Comparison of ENCODE assay signal across 31 cellular contexts in the genomic region with DNA sequence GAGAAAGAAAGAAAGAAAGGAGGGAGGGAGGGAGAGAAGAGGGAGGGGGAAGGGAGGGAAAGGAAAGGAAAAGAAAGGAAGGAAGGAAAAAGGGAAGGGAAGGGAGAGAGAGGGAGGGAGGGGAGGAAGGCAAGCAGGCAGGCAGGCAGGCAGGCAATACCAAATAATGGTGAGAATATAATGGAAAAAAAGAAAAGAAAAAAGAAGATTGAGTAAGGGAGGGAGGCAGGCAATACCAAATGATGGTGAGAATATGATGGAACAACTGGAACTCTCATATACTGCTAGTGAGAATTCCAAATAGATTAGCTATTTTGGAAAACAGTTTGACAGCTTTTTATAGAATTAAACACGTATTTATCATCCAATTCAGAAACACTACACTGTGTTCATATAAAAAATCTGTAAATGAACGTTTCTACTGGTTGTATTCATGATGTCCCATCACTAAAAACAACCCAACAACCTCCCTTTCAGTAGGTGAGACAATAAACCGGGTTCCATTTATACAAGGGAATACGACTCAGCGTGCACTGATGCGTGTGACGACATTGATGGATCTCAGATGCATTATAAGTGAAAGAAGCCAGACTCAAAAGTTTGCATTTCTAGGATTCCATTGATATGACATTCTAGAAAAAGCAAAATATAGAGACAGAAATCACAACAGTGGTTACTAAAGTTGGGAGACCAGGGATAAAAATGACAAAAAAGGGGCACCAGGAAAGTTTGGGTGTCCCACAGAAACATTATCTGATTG.
"Had no signal": no experiment of that assay in that cellular context is flagged by ENCODE, and none has a peak within 500 bp of the region (broad histone marks: within the 10 kb centered on the region; RNA-seq: fewer than 3 reads in every experiment).

No MANE protein-coding gene starts in this region.

- H3K36me3 Mint-ChIP-seq: activated CD8-positive, alpha-beta memory T cell treated with anti-CD3 and anti-CD28 coated beads, Interleukin-2, amount 10 ng/mL, durations not matched to agents 7 days and 5 days; activated naive CD4-positive, alpha-beta T cell treated with anti-CD3 and anti-CD28 coated beads, Interleukin-2, amount 10 ng/mL, durations not matched to agents 7 days and 5 days; activated naive CD8-positive, alpha-beta T cell treated with anti-CD3 and anti-CD28 coated beads for 36 hours had no signal

- ATAC-seq: activated CD8-positive, alpha-beta memory T cell treated with anti-CD3 and anti-CD28 coated beads, Interleukin-2, amount 10 ng/mL, durations not matched to agents 7 days and 5 days; Panc1; Right ventricle myocardium inferior had no signal

- H3K9me3 ChIP-seq: adrenal gland, breast epithelium, colonic mucosa had no signal

- H3K4me3 ChIP-seq: adrenal gland, breast epithelium, colonic mucosa had no signal

- H3K27ac ChIP-seq: adrenal gland, breast epithelium, colonic mucosa had no signal

- H3K4me1 ChIP-seq: adrenal gland, breast epithelium, colonic mucosa had no signal

- H3K27me3 Mint-ChIP-seq: activated B cell treated with CpG ODN at 0.5 μM for 24 hours; activated CD4-positive, alpha-beta T cell treated with anti-CD3 and anti-CD28 coated beads, Interleukin-2, amount 10 ng/mL, durations not matched to agents 24 days and 14 days; activated CD8-positive, alpha-beta memory T cell treated with anti-CD3 and anti-CD28 coated beads, Interleukin-2, amount 10 ng/mL, durations not matched to agents 7 days and 5 days; activated naive CD4-positive, alpha-beta T cell treated with anti-CD3 and anti-CD28 coated beads, Interleukin-2, amount 10 ng/mL, durations not matched to agents 7 days and 5 days; activated T-cell treated with anti-CD3 and anti-CD28 coated beads, Interleukin-2, amount 50 U/mL, for 24 hours had no signal

- DNase-seq: activated B cell treated with CpG ODN at 0.5 μM for 24 hours; activated CD4-positive, alpha-beta T cell treated with anti-CD3 and anti-CD28 coated beads for 1 hour; activated CD4-positive, alpha-beta T cell treated with anti-CD3 and anti-CD28 coated beads, Interleukin-2, amount 10 ng/mL, durations not matched to agents 24 days and 14 days; activated CD4-positive, alpha-beta T cell treated with anti-CD3 and anti-CD28 coated beads, Interleukin-2, amount 50 U/mL, for 48 hours; activated CD8-positive, alpha-beta memory T cell treated with anti-CD3 and anti-CD28 coated beads, Interleukin-2, amount 10 ng/mL, durations not matched to agents 7 days and 5 days; activated effector memory CD4-positive, alpha-beta T cell treated with Interleukin-2 at 50 U/mL for 16 hours; activated naive CD4-positive, alpha-beta T cell treated with anti-CD3 and anti-CD28 coated beads, Interleukin-2, amount 10 ng/mL, durations not matched to agents 7 days and 5 days; activated naive CD8-positive, alpha-beta T cell treated with anti-CD3 and anti-CD28 coated beads for 36 hours; activated T-cell treated with anti-CD3 and anti-CD28 coated beads, Interleukin-2, amount 50 U/mL, for 24 hours; adrenal gland; anterior cingulate cortex; caudate nucleus; colonic mucosa; Karpas-422; MM.1S; NCI-H1105; NCI-H1436 treated with DMSO at 0.1 percent for 48 hours; NCI-H187; NCI-H2081; NCI-H2171; NCI-H345; NCI-H510A; NCI-H526 treated with DMSO at 0.1 percent for 48 hours; NK-92 treated with Interleukin-12 subunit alpha and Interleukin-12 subunit beta, amount 100 ng/mL, for 24 hours; OCI-M1; RPMI8226 had no signal

- H3K27me3 ChIP-seq: adrenal gland, breast epithelium, colonic mucosa had no signal

- H3K27ac Mint-ChIP-seq: activated B cell treated with CpG ODN at 0.5 μM for 24 hours; activated CD4-positive, alpha-beta T cell treated with anti-CD3 and anti-CD28 coated beads, Interleukin-2, amount 10 ng/mL, durations not matched to agents 24 days and 14 days; activated CD8-positive, alpha-beta memory T cell treated with anti-CD3 and anti-CD28 coated beads, Interleukin-2, amount 10 ng/mL, durations not matched to agents 7 days and 5 days; activated naive CD4-positive, alpha-beta T cell treated with anti-CD3 and anti-CD28 coated beads, Interleukin-2, amount 10 ng/mL, durations not matched to agents 7 days and 5 days; activated naive CD8-positive, alpha-beta T cell treated with anti-CD3 and anti-CD28 coated beads for 36 hours; activated T-cell treated with anti-CD3 and anti-CD28 coated beads, Interleukin-2, amount 50 U/mL, for 24 hours; activated T-helper 1 cell treated with anti-CD3 and anti-CD28 coated beads, Interleukin-12 subunit alpha, Interleukin-12 subunit beta, Interleukin-2, Interleukin-4 antibody, amounts not matched to agents 30 ng/mL and 10 ng/mL and 1 ng/mL, durations not matched to agents 14 hours and 24 hours and 36 hours; T-helper 1 cell treated with Interleukin-12 subunit alpha and Interleukin-12 subunit beta and Interleukin-4 antibody, amounts not matched to agents 30 μg/mL and 1 μg/mL, for 36 hours had no signal

- H3K36me3 ChIP-seq: adrenal gland, breast epithelium, colonic mucosa had no signal

- H3K4me3 Mint-ChIP-seq: activated B cell treated with CpG ODN at 0.5 μM for 24 hours; activated CD4-positive, alpha-beta T cell treated with anti-CD3 and anti-CD28 coated beads, Interleukin-2, amount 10 ng/mL, durations not matched to agents 24 days and 14 days; activated CD8-positive, alpha-beta memory T cell treated with anti-CD3 and anti-CD28 coated beads, Interleukin-2, amount 10 ng/mL, durations not matched to agents 7 days and 5 days; activated naive CD4-positive, alpha-beta T cell treated with anti-CD3 and anti-CD28 coated beads, Interleukin-2, amount 10 ng/mL, durations not matched to agents 7 days and 5 days; activated naive CD8-positive, alpha-beta T cell treated with anti-CD3 and anti-CD28 coated beads for 36 hours; activated T-cell treated with anti-CD3 and anti-CD28 coated beads, Interleukin-2, amount 50 U/mL, for 24 hours; activated T-helper 1 cell treated with anti-CD3 and anti-CD28 coated beads, Interleukin-12 subunit alpha, Interleukin-12 subunit beta, Interleukin-2, Interleukin-4 antibody, amounts not matched to agents 30 ng/mL and 10 ng/mL and 1 ng/mL, durations not matched to agents 14 hours and 24 hours and 36 hours; T-helper 1 cell treated with Interleukin-12 subunit alpha and Interleukin-12 subunit beta and Interleukin-4 antibody, amounts not matched to agents 30 μg/mL and 1 μg/mL, for 36 hours had no signal

- H3K4me1 Mint-ChIP-seq: activated B cell treated with CpG ODN at 0.5 μM for 24 hours; activated CD4-positive, alpha-beta T cell treated with anti-CD3 and anti-CD28 coated beads, Interleukin-2, amount 10 ng/mL, durations not matched to agents 24 days and 14 days; activated CD8-positive, alpha-beta memory T cell treated with anti-CD3 and anti-CD28 coated beads, Interleukin-2, amount 10 ng/mL, durations not matched to agents 7 days and 5 days; activated naive CD4-positive, alpha-beta T cell treated with anti-CD3 and anti-CD28 coated beads, Interleukin-2, amount 10 ng/mL, durations not matched to agents 7 days and 5 days; activated naive CD8-positive, alpha-beta T cell treated with anti-CD3 and anti-CD28 coated beads for 36 hours had no signal

- H3K9me3 Mint-ChIP-seq: activated CD4-positive, alpha-beta T cell treated with anti-CD3 and anti-CD28 coated beads, Interleukin-2, amount 10 ng/mL, durations not matched to agents 24 days and 14 days had no signal
